In genomic region chr1:110587906-110588305, GRCh38 we compare ENCODE assay signal across 8 cellular contexts. TPM values are rescaled to one million over a fixed set of nuclear protein-coding genes. Genes with fewer than 3 reads are reported as not detected.
"Had no signal": no experiment of that assay in that cellular context is flagged by ENCODE, and none has a peak within 500 bp of the region (broad histone marks: within the 10 kb centered on the region; RNA-seq: fewer than 3 reads in every experiment).

No MANE protein-coding gene starts in this region.

- H3K4me3 Mint-ChIP-seq: HFFc6 had no signal

- H3K27ac Mint-ChIP-seq: HFFc6 had no signal

- H3K4me1 ChIP-seq: HAP-1 had no signal

- DNase-seq: GM23248, GOT3, H7, HFFc6, IMR-90 had no signal

- H3K27ac ChIP-seq: GM23248 had no signal

- H3K36me3 ChIP-seq: HAP-1 had no signal

- H3K9me3 Mint-ChIP-seq: HFFc6 had no signal

- H3K4me3 ChIP-seq: GM23248, HAP-1, K562 had no signal

- H3K9ac ChIP-seq: GM23248 had no signal

RNA-seq across cellular contexts. Expression of gene KCNA2, which starts 18.3 kb away (rescaled TPM):
- total RNA-seq: GM23248, HFFc6, HT-29, IMR-90, K562 had no signal
- polyA plus RNA-seq: GM23248, IMR-90, K562 had no signal
